Comparison of ENCODE assay signal across 1 cellular context in the genomic region with DNA sequence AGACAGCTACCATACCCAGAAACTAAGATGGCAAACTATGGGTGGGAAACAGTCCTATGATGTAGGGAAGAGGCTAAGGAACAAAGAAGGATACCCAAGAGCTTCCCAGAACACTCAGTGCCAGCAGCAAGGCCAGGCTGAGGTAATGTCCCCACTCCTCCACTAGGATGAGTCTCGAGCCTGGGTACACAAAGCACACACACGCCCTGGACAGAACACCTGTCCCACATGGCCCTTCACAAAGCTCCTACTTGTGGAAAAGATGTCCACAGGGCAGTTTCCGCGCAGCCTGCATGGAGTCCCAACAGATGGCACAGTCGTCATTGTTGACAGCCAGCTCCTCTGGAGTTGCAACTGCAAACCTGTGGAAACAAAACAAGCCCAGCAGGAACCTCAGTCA.
TF ChIP-seq lines count a peak whose summit lies in the region.

No MANE protein-coding gene starts in this region.

TF ChIP-seq in GM12878, 131 proteins besides CTCF, POLR2A, EP300 and RAD21:
- TF ChIP-seq, protein P1, sequence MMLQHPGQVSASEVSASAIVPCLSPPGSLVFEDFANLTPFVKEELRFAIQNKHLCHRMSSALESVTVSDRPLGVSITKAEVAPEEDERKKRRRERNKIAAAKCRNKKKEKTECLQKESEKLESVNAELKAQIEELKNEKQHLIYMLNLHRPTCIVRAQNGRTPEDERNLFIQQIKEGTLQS (IDR thresholded peaks at IDR 0.05; ENCODE audit: borderline replicate concordance, extremely low read depth, low read depth, low read length), result no peak
- TF ChIP-seq STAT3 (IDR thresholded peaks at IDR 0.05; ENCODE audit: low read depth, low read length), result no peak
- TF ChIP-seq, protein P2, sequence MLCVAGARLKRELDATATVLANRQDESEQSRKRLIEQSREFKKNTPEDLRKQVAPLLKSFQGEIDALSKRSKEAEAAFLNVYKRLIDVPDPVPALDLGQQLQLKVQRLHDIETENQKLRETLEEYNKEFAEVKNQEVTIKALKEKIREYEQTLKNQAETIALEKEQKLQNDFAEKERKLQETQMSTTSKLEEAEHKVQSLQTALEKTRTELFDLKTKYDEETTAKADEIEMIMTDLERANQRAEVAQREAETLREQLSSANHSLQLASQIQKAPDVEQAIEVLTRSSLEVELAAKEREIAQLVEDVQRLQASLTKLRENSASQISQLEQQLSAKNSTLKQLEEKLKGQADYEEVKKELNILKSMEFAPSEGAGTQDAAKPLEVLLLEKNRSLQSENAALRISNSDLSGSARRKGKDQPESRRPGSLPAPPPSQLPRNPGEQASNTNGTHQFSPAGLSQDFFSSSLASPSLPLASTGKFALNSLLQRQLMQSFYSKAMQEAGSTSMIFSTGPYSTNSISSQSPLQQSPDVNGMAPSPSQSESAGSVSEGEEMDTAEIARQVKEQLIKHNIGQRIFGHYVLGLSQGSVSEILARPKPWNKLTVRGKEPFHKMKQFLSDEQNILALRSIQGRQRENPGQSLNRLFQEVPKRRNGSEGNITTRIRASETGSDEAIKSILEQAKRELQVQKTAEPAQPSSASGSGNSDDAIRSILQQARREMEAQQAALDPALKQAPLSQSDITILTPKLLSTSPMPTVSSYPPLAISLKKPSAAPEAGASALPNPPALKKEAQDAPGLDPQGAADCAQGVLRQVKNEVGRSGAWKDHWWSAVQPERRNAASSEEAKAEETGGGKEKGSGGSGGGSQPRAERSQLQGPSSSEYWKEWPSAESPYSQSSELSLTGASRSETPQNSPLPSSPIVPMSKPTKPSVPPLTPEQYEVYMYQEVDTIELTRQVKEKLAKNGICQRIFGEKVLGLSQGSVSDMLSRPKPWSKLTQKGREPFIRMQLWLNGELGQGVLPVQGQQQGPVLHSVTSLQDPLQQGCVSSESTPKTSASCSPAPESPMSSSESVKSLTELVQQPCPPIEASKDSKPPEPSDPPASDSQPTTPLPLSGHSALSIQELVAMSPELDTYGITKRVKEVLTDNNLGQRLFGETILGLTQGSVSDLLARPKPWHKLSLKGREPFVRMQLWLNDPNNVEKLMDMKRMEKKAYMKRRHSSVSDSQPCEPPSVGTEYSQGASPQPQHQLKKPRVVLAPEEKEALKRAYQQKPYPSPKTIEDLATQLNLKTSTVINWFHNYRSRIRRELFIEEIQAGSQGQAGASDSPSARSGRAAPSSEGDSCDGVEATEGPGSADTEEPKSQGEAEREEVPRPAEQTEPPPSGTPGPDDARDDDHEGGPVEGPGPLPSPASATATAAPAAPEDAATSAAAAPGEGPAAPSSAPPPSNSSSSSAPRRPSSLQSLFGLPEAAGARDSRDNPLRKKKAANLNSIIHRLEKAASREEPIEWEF (IDR thresholded peaks at IDR 0.05; ENCODE audit: insufficient replicate concordance, low read depth, low read length), result no peak
- no peak for TF ChIP-seq HDAC6 (IDR thresholded peaks at IDR 0.05; ENCODE audit: unreplicated experiment)
- TF ChIP-seq EED (IDR thresholded peaks at IDR 0.05; ENCODE audit: low read depth), result no peak
- no peak for TF ChIP-seq NR2F1 (conservative IDR thresholded peaks at IDR 0.05)
- TF ChIP-seq SPI1 (IDR thresholded peaks at IDR 0.05; ENCODE audit: borderline replicate concordance, insufficient read depth, low read depth, low read length), result no peak
- TF ChIP-seq SMC3 (IDR thresholded peaks at IDR 0.05; ENCODE audit: borderline replicate concordance, low read length), result no peak; the same call in 1 of the 2 replicates
TF ChIP-seq in GM12878: peak in this region for 0.
